ENCODE assay signal across 1 cellular context in the genomic region with DNA sequence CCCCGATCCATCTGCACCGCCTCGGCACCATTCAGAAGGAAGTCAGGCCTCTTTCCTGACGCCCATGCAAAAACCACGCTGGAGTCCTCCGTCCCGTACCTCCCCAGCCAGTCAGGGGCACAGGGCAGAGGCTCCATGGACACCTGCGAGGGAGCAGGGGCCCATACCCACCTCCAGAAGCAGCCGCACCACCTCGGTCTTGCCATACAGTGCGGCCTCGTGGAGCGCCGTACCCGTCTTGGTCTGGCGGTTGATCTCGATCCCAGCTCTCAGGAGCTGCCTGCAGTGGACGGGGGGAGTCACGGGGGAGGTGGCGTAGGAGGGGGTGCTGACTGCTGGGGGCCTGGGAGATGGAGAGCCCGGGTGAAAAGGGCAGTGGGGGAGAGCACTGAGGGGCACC.
TF ChIP-seq lines count a peak whose summit lies in the region.

No MANE protein-coding gene starts in this region.

TF ChIP-seq in SK-N-SH, 30 proteins besides CTCF, POLR2A, EP300 and RAD21 (continued from another document):
- TF ChIP-seq, protein P1, sequence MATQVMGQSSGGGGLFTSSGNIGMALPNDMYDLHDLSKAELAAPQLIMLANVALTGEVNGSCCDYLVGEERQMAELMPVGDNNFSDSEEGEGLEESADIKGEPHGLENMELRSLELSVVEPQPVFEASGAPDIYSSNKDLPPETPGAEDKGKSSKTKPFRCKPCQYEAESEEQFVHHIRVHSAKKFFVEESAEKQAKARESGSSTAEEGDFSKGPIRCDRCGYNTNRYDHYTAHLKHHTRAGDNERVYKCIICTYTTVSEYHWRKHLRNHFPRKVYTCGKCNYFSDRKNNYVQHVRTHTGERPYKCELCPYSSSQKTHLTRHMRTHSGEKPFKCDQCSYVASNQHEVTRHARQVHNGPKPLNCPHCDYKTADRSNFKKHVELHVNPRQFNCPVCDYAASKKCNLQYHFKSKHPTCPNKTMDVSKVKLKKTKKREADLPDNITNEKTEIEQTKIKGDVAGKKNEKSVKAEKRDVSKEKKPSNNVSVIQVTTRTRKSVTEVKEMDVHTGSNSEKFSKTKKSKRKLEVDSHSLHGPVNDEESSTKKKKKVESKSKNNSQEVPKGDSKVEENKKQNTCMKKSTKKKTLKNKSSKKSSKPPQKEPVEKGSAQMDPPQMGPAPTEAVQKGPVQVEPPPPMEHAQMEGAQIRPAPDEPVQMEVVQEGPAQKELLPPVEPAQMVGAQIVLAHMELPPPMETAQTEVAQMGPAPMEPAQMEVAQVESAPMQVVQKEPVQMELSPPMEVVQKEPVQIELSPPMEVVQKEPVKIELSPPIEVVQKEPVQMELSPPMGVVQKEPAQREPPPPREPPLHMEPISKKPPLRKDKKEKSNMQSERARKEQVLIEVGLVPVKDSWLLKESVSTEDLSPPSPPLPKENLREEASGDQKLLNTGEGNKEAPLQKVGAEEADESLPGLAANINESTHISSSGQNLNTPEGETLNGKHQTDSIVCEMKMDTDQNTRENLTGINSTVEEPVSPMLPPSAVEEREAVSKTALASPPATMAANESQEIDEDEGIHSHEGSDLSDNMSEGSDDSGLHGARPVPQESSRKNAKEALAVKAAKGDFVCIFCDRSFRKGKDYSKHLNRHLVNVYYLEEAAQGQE (IDR thresholded peaks at IDR 0.05; ENCODE audit: low read depth, low read length), result no peak
- TF ChIP-seq, protein P2, sequence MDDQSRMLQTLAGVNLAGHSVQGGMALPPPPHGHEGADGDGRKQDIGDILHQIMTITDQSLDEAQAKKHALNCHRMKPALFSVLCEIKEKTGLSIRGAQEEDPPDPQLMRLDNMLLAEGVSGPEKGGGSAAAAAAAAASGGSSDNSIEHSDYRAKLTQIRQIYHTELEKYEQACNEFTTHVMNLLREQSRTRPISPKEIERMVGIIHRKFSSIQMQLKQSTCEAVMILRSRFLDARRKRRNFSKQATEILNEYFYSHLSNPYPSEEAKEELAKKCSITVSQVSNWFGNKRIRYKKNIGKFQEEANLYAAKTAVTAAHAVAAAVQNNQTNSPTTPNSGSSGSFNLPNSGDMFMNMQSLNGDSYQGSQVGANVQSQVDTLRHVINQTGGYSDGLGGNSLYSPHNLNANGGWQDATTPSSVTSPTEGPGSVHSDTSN (IDR thresholded peaks at IDR 0.05), result no peak
- TF ChIP-seq GATA2 (CRISPR knock-in tag; IDR thresholded peaks at IDR 0.05) (no peak), SIN3A (IDR thresholded peaks at IDR 0.05; ENCODE audit: borderline replicate concordance, low read depth, low read length) (no peak), EZH2phosphoT487 (IDR thresholded peaks at IDR 0.05; ENCODE audit: borderline replicate concordance, low read depth) (no peak)
TF ChIP-seq in SK-N-SH: peak in this region for 0.
